Comparison of ENCODE assay signal across 1 cellular context in genomic region chr12:52872644-52873384, GRCh38.
A peak's percentile ranks its signal among the peaks of the same experiment; 100 is the strongest.
TF ChIP-seq lines count a peak whose summit lies in the region.

No MANE protein-coding gene starts in this region.

TF ChIP-seq in HEK293, 187 proteins besides CTCF, POLR2A, EP300 and RAD21 (continued from another document):
- no peak for TF ChIP-seq ZNF518A (tag by site-specific recombination; conservative IDR thresholded peaks at IDR 0.05; ENCODE audit: low read depth)
- TF ChIP-seq ZIC2 (tag by site-specific recombination; IDR thresholded peaks at IDR 0.05) = 0 out of 2 replicates have a peak, but pooled peaks have one; percentile 23
- no peak for TF ChIP-seq ZNF121 (tag by site-specific recombination; IDR thresholded peaks at IDR 0.05)
- peak; percentile 95 for TF ChIP-seq EGR2 (tag by site-specific recombination; IDR thresholded peaks at IDR 0.05; ENCODE audit: low read depth)
- peak; percentile 47; the same call in 1 of the 2 replicates for TF ChIP-seq WT1 (tag by site-specific recombination; IDR thresholded peaks at IDR 0.05)
- peak; percentile 77 for TF ChIP-seq GLIS2 (tag by site-specific recombination; IDR thresholded peaks at IDR 0.05)
- peak; percentile 89 for TF ChIP-seq KLF17 (tag by site-specific recombination; IDR thresholded peaks at IDR 0.05)
- peak; percentile 22; the same call in 1 of the 2 replicates for TF ChIP-seq PATZ1 (tag by site-specific recombination; IDR thresholded peaks at IDR 0.05)
- TF ChIP-seq ZNF341 (tag by site-specific recombination; IDR thresholded peaks at IDR 0.05; ENCODE audit: low read depth) = peak; percentile 45
- TF ChIP-seq GLIS1 (tag by site-specific recombination; IDR thresholded peaks at IDR 0.05) = peak; percentile 87
